1 cellular context compared by ENCODE assay signal in genomic region chr22:20456722-20457076, GRCh38.
TF ChIP-seq lines count a peak whose summit lies in the region.

No MANE protein-coding gene starts in this region.

TF ChIP-seq in WTC11, 78 proteins besides CTCF, POLR2A, EP300 and RAD21 (continued from another document):
- TF ChIP-seq, protein P1, sequence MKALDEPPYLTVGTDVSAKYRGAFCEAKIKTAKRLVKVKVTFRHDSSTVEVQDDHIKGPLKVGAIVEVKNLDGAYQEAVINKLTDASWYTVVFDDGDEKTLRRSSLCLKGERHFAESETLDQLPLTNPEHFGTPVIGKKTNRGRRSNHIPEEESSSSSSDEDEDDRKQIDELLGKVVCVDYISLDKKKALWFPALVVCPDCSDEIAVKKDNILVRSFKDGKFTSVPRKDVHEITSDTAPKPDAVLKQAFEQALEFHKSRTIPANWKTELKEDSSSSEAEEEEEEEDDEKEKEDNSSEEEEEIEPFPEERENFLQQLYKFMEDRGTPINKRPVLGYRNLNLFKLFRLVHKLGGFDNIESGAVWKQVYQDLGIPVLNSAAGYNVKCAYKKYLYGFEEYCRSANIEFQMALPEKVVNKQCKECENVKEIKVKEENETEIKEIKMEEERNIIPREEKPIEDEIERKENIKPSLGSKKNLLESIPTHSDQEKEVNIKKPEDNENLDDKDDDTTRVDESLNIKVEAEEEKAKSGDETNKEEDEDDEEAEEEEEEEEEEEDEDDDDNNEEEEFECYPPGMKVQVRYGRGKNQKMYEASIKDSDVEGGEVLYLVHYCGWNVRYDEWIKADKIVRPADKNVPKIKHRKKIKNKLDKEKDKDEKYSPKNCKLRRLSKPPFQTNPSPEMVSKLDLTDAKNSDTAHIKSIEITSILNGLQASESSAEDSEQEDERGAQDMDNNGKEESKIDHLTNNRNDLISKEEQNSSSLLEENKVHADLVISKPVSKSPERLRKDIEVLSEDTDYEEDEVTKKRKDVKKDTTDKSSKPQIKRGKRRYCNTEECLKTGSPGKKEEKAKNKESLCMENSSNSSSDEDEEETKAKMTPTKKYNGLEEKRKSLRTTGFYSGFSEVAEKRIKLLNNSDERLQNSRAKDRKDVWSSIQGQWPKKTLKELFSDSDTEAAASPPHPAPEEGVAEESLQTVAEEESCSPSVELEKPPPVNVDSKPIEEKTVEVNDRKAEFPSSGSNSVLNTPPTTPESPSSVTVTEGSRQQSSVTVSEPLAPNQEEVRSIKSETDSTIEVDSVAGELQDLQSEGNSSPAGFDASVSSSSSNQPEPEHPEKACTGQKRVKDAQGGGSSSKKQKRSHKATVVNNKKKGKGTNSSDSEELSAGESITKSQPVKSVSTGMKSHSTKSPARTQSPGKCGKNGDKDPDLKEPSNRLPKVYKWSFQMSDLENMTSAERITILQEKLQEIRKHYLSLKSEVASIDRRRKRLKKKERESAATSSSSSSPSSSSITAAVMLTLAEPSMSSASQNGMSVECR (CRISPR knock-in tag; IDR thresholded peaks at IDR 0.05; ENCODE audit: borderline replicate concordance): no peak
- TF ChIP-seq ZNF232 (CRISPR knock-in tag; IDR thresholded peaks at IDR 0.05): no peak
TF ChIP-seq in WTC11: peak in this region for 0.
